ENCODE assay signal across 7 cellular contexts in genomic region chrX:57267308-57267707, GRCh38.
"Had no signal": no experiment of that assay in that cellular context is flagged by ENCODE, and none has a peak within 500 bp of the region (broad histone marks: within the 10 kb centered on the region; RNA-seq: fewer than 3 reads in every experiment).

No MANE protein-coding gene starts in this region.

- ATAC-seq: GM23338, HepG2 had no signal

- H3K27ac ChIP-seq: HL-60 had no signal

- H3K4me3 Mint-ChIP-seq: GM23338, H9, IgD-negative memory B cell had no signal

- H3K27me3 Mint-ChIP-seq: IgD-negative memory B cell had no signal

- H3K4me2 ChIP-seq: GM23338 had no signal

- H3K4me3 ChIP-seq: GM23338 had no signal

- DNase-seq: H9, HCEC 1CT, KG1 had no signal

- H3K4me1 Mint-ChIP-seq: GM23338, H9, IgD-negative memory B cell had no signal

- H3K27ac Mint-ChIP-seq: GM23338, H9, IgD-negative memory B cell had no signal

- H2AFZ ChIP-seq: GM23338 had no signal
